ENCODE assay signal across 1 cellular context in the genomic region with DNA sequence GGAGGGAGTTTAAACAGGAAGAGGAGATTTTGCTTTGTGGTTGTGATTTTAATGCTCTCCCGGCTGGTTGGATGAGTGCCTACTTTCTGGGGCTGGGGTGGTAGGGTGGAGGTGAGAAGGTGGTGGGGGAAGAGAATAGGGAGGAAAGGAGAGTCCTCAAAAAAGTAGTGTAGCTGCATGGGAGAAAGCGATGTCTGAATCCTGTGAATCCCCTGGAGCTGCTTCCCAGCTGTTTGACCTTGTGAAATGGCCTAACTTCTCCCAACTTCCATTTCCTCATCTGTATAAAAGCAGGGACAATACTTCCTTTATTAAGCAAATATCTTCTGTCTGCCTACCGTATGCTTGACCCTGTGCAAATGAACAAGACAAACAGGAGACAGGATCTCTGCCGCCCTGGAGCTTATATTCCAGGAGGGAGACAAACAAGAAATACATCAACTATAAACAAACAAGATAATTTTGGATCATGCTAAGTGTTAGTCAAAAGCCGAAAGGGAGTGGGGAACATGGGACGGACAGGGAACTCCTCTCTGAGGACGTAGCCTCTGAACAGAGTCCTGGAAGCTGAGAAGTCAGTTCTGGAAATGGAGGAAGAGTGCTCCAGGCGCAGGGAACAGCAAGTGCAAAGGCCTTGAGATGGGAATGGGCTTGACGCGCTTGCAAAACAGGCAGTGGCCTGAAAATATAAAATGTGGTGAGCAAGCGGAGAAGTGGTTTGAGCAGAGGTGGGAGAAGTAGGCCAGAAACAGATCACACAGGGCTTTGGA.
TF ChIP-seq lines count a peak whose summit lies in the region.

No MANE protein-coding gene starts in this region.

TF ChIP-seq in GM23338, 12 proteins besides CTCF, POLR2A, EP300 and RAD21 (continued from another document):
- TF ChIP-seq, protein P1, sequence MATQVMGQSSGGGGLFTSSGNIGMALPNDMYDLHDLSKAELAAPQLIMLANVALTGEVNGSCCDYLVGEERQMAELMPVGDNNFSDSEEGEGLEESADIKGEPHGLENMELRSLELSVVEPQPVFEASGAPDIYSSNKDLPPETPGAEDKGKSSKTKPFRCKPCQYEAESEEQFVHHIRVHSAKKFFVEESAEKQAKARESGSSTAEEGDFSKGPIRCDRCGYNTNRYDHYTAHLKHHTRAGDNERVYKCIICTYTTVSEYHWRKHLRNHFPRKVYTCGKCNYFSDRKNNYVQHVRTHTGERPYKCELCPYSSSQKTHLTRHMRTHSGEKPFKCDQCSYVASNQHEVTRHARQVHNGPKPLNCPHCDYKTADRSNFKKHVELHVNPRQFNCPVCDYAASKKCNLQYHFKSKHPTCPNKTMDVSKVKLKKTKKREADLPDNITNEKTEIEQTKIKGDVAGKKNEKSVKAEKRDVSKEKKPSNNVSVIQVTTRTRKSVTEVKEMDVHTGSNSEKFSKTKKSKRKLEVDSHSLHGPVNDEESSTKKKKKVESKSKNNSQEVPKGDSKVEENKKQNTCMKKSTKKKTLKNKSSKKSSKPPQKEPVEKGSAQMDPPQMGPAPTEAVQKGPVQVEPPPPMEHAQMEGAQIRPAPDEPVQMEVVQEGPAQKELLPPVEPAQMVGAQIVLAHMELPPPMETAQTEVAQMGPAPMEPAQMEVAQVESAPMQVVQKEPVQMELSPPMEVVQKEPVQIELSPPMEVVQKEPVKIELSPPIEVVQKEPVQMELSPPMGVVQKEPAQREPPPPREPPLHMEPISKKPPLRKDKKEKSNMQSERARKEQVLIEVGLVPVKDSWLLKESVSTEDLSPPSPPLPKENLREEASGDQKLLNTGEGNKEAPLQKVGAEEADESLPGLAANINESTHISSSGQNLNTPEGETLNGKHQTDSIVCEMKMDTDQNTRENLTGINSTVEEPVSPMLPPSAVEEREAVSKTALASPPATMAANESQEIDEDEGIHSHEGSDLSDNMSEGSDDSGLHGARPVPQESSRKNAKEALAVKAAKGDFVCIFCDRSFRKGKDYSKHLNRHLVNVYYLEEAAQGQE (IDR thresholded peaks at IDR 0.05; ENCODE audit: unreplicated experiment), result no peak
- TF ChIP-seq, protein P2, sequence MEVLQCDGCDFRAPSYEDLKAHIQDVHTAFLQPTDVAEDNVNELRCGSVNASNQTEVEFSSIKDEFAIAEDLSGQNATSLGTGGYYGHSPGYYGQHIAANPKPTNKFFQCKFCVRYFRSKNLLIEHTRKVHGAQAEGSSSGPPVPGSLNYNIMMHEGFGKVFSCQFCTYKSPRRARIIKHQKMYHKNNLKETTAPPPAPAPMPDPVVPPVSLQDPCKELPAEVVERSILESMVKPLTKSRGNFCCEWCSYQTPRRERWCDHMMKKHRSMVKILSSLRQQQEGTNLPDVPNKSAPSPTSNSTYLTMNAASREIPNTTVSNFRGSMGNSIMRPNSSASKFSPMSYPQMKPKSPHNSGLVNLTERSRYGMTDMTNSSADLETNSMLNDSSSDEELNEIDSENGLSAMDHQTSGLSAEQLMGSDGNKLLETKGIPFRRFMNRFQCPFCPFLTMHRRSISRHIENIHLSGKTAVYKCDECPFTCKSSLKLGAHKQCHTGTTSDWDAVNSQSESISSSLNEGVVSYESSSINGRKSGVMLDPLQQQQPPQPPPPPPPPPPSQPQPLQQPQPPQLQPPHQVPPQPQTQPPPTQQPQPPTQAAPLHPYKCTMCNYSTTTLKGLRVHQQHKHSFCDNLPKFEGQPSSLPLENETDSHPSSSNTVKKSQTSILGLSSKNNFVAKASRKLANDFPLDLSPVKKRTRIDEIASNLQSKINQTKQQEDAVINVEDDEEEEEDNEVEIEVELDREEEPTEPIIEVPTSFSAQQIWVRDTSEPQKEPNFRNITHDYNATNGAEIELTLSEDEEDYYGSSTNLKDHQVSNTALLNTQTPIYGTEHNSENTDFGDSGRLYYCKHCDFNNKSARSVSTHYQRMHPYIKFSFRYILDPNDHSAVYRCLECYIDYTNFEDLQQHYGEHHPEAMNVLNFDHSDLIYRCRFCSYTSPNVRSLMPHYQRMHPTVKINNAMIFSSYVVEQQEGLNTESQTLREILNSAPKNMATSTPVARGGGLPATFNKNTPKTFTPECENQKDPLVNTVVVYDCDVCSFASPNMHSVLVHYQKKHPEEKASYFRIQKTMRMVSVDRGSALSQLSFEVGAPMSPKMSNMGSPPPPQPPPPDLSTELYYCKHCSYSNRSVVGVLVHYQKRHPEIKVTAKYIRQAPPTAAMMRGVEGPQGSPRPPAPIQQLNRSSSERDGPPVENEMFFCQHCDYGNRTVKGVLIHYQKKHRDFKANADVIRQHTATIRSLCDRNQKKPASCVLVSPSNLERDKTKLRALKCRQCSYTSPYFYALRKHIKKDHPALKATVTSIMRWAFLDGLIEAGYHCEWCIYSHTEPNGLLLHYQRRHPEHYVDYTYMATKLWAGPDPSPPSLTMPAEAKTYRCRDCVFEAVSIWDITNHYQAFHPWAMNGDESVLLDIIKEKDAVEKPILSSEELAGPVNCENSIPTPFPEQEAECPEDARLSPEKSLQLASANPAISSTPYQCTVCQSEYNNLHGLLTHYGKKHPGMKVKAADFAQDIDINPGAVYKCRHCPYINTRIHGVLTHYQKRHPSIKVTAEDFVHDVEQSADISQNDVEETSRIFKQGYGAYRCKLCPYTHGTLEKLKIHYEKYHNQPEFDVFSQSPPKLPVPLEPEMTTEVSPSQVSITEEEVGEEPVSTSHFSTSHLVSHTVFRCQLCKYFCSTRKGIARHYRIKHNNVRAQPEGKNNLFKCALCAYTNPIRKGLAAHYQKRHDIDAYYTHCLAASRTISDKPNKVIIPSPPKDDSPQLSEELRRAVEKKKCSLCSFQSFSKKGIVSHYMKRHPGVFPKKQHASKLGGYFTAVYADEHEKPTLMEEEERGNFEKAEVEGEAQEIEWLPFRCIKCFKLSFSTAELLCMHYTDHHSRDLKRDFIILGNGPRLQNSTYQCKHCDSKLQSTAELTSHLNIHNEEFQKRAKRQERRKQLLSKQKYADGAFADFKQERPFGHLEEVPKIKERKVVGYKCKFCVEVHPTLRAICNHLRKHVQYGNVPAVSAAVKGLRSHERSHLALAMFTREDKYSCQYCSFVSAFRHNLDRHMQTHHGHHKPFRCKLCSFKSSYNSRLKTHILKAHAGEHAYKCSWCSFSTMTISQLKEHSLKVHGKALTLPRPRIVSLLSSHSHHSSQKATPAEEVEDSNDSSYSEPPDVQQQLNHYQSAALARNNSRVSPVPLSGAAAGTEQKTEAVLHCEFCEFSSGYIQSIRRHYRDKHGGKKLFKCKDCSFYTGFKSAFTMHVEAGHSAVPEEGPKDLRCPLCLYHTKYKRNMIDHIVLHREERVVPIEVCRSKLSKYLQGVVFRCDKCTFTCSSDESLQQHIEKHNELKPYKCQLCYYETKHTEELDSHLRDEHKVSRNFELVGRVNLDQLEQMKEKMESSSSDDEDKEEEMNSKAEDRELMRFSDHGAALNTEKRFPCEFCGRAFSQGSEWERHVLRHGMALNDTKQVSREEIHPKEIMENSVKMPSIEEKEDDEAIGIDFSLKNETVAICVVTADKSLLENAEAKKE (CRISPR knock-in tag; IDR thresholded peaks at IDR 0.05), result no peak
- TF ChIP-seq NANOG (IDR thresholded peaks at IDR 0.05; ENCODE audit: borderline replicate concordance) (no peak), CREB1 (CRISPR knock-in tag; IDR thresholded peaks at IDR 0.05; ENCODE audit: low read depth) (no peak), STAT1 (IDR thresholded peaks at IDR 0.05; ENCODE audit: unreplicated experiment) (no peak), EZH2 (IDR thresholded peaks at IDR 0.05; ENCODE audit: low read depth, unreplicated experiment) (no peak), JUNB (IDR thresholded peaks at IDR 0.05; ENCODE audit: unreplicated experiment) (no peak), ZNF331 (CRISPR knock-in tag; IDR thresholded peaks at IDR 0.05; ENCODE audit: low read depth) (no peak), POLR2AphosphoS5 (IDR thresholded peaks at IDR 0.05; ENCODE audit: low read depth) (no peak), EZH2phosphoT487 (IDR thresholded peaks at IDR 0.05; ENCODE audit: unreplicated experiment) (no peak)
- TF ChIP-seq, protein P3, sequence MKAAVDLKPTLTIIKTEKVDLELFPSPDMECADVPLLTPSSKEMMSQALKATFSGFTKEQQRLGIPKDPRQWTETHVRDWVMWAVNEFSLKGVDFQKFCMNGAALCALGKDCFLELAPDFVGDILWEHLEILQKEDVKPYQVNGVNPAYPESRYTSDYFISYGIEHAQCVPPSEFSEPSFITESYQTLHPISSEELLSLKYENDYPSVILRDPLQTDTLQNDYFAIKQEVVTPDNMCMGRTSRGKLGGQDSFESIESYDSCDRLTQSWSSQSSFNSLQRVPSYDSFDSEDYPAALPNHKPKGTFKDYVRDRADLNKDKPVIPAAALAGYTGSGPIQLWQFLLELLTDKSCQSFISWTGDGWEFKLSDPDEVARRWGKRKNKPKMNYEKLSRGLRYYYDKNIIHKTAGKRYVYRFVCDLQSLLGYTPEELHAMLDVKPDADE (IDR thresholded peaks at IDR 0.05), result no peak
